In genomic region chr20:5127204-5127858, GRCh38 we compare ENCODE assay signal across 8 cellular contexts. TPM values are rescaled to one million over a fixed set of nuclear protein-coding genes. Genes with fewer than 3 reads are reported as not detected.
DNase-seq lines count a peak whose midpoint lies in the region; ATAC-seq, FAIRE-seq and TF ChIP-seq lines count a peak whose summit lies in the region.

No MANE protein-coding gene starts in this region.

- peaks cover 32% of the 10 kb centered on the region for H3K36me3 Mint-ChIP-seq in Caco-2 (ENCODE audit: insufficient read depth, unreplicated experiment)

- H3K4me1 Mint-ChIP-seq in Caco-2 (ENCODE audit: low read depth, unreplicated experiment), result peaks cover 13% of the 10 kb centered on the region

- peak overlapping the region; percentile 74 for H3K27ac Mint-ChIP-seq in Caco-2 (ENCODE audit: unreplicated experiment)

- H3K27ac ChIP-seq in testis, result peak overlapping the region; percentile 91 to 95

- H3K4me3 Mint-ChIP-seq in Caco-2 (ENCODE audit: unreplicated experiment), result peak overlapping the region; percentile 86

- TF ChIP-seq CTCF in Caco-2 (IDR thresholded peaks at IDR 0.05; ENCODE audit: insufficient read depth in 1 of 2, low read depth in 1 of 2, low read length in 1 of 2, severe bottlenecking in 1 of 2, unreplicated experiment in 1 of 2) (no peak), foreskin fibroblast (IDR thresholded peaks at IDR 0.05; ENCODE audit: low read depth, low read length) (no peak), testis (IDR thresholded peaks at IDR 0.05) (no peak)

- H3K36me3 ChIP-seq in Caco-2 (ENCODE audit: control insufficient read depth, insufficient read depth, low read length) (no peaks in the 10 kb centered on the region), neuron (ENCODE audit: insufficient read depth, low read length) (peaks cover 5% of the 10 kb centered on the region), testis (ENCODE audit: low read depth, missing control alignments) (no peaks in the 10 kb centered on the region)

- H3K9me3 ChIP-seq in Caco-2 (no peaks in the 10 kb centered on the region), neuron (ENCODE audit: low read length) (no peaks in the 10 kb centered on the region), testis (no peaks in the 10 kb centered on the region)

- WGBS in testis, 2 donors, result 0% methylated on average over 9 to 29 of the region's 44 CpGs

- ATAC-seq in GM21381 (IDR thresholded peaks at IDR 0.05; ENCODE audit: unreplicated experiment), result peak; percentile 25

- H3K27me3 Mint-ChIP-seq in Caco-2 (ENCODE audit: insufficient read depth, unreplicated experiment), result no peaks in the 10 kb centered on the region

- H3K4me3 ChIP-seq in Caco-2 (ENCODE audit: low read depth, low read length) (peak overlapping the region; percentile 95), foreskin fibroblast (ENCODE audit: low read depth in 1 of 2, low read length in 2 of 2) (peak overlapping the region; percentile 90 to 95), neuron (ENCODE audit: low read length) (peak overlapping the region; percentile 60), testis (peak overlapping the region; percentile 88 to 98)

- intact Hi-C loops in Caco-2 (cut with micrococcal nuclease; ENCODE audit: unreplicated experiment) (loop anchor here (10.0 kb wide), 1 partner anchor 317 kb away; no protein-coding TSS in a partner anchor), testis (cut with DNase I; ENCODE audit: low total_unique reads) (loop anchor here (5.0 kb wide), 1 partner anchor 65 kb away; no protein-coding TSS in a partner anchor)

- H2AFZ ChIP-seq in neuron (ENCODE audit: low read depth, low read length), result peak overlapping the region; percentile 81

- no peaks in the 10 kb centered on the region for H3K9me3 Mint-ChIP-seq in Caco-2 (ENCODE audit: unreplicated experiment)

- no peak for FAIRE-seq in RCC 7860 (lab: Jason Lieb, UNC)

- H3K4me1 ChIP-seq in Caco-2, result peaks cover 7% of the 10 kb centered on the region
- H3K4me1 ChIP-seq in neuron (ENCODE audit: insufficient read depth, low read length), result peaks cover 21% of the 10 kb centered on the region
- peaks cover 19% of the 10 kb centered on the region for H3K4me1 ChIP-seq in testis

- CTCF ChIA-PET in Caco-2 (lab: Charles Lee), result interaction anchor here (0.6 to 2.1 kb wide), 27 partner anchors 9 to 521 kb away, joined by 3 to 246 read pairs (median 6); no protein-coding TSS in a partner anchor

- POLR2A ChIA-PET in Caco-2 (lab: Charles Lee), result interaction anchor here (0.6 to 2.1 kb wide), 3 partner anchors 40 to 387 kb away, joined by 3 to 25 read pairs (median 10); no protein-coding TSS in a partner anchor

- TF ChIP-seq POLR2A in testis (IDR thresholded peaks at IDR 0.05), result no peak

- DNase-seq in Caco-2, result peak; percentile 50 to 66
- DNase-seq in HT1080 (ENCODE audit: low read depth), result peak; percentile 44
- DNase-seq in RCC 7860 (ENCODE audit: low spot score), result peak; percentile 9
- DNase-seq in activated effector memory CD4-positive, alpha-beta T cell treated with Interleukin-2 at 50 U/mL for 16 hours, result peak; percentile 53
- peak; percentile 25 to 62 for DNase-seq in foreskin fibroblast
- peak; percentile 70 for DNase-seq in testis

- no TSS peak for BruUV-seq in Caco-2 (replicated peaks; lab: Mats Ljungman, UMichigan)

- H3K27me3 ChIP-seq in Caco-2 (replicated peaks; ENCODE audit: control insufficient read depth, insufficient read depth, low read length), result no peaks in the 10 kb centered on the region
- H3K27me3 ChIP-seq in neuron (ENCODE audit: insufficient read depth, low read length), result no peaks in the 10 kb centered on the region
- no peaks in the 10 kb centered on the region for H3K27me3 ChIP-seq in testis

RNA-seq across cellular contexts. Expression of gene CDS2, which starts 0.5 kb away (rescaled TPM):
- total RNA-seq in Caco-2 (2022) (46.7 and 53.8 TPM in 2 replicates), testis (10 to 100 TPM; 65.7 to 71.0 TPM)
- 14.4 and 23.4 TPM in 2 replicates for total RNA-seq in HT1080 (2014; rRNA removed; shearing (Covaris generic))
- 20.8 and 28.3 TPM in 2 replicates for polyA plus RNA-seq in HT1080 (2015; cell fraction: cytosol; rRNA removed)
- 20.4 and 24.5 TPM in 2 replicates for polyA plus RNA-seq in HT1080 (2015; cell fraction: nucleus; rRNA removed)
- 55.0 TPM for polyA plus RNA-seq in testis (ENCODE audit: insufficient read depth, low read depth, low replicate concordance)

RNA-seq across cellular contexts. Expression of gene PCNA, which starts 7.6 kb away (rescaled TPM):
- total RNA-seq in Caco-2 (2022) (233 and 258 TPM in 2 replicates), testis (10 to 100 TPM; 55.4 to 65.0 TPM)
- total RNA-seq in HT1080 (2014; rRNA removed; shearing (Covaris generic)), result 364 and 457 TPM in 2 replicates
- 304 and 321 TPM in 2 replicates for polyA plus RNA-seq in HT1080 (2015; cell fraction: cytosol; rRNA removed)
- polyA plus RNA-seq in HT1080 (2015; cell fraction: nucleus; rRNA removed), result 268 and 325 TPM in 2 replicates
- 121 TPM for polyA plus RNA-seq in testis (ENCODE audit: insufficient read depth, low read depth, low replicate concordance)

RNA-seq across cellular contexts. Expression of gene TMEM230, which starts 14.5 kb away (rescaled TPM):
- total RNA-seq in Caco-2 (2022) (120 and 129 TPM in 2 replicates), testis (10 to 100 TPM; 76.3 to 82.8 TPM)
- 141 and 212 TPM in 2 replicates for total RNA-seq in HT1080 (2014; rRNA removed; shearing (Covaris generic))
- 242 and 274 TPM in 2 replicates for polyA plus RNA-seq in HT1080 (2015; cell fraction: cytosol; rRNA removed)
- polyA plus RNA-seq in HT1080 (2015; cell fraction: nucleus; rRNA removed), result 76.5 and 82.8 TPM in 2 replicates
- 118 TPM for polyA plus RNA-seq in testis (ENCODE audit: insufficient read depth, low read depth, low replicate concordance)

Comparison
In these comparisons a context has a peak if more than half of its experiments do, and no peak if none do; other contexts are left out.
1. Peak in every context shown above with its lines: DNase-seq, ATAC-seq, H3K4me3 ChIP-seq and H3K27ac ChIP-seq.
2. DNase-seq: peak in every context shown above with its lines; median percentile 70 in testis; 58 in Caco-2; 53 in activated effector memory CD4-positive, alpha-beta T cell treated with Interleukin-2 at 50 U/mL for 16 hours; 44 in HT1080; 44 in foreskin fibroblast; 9 in RCC 7860.